In the genomic region with DNA sequence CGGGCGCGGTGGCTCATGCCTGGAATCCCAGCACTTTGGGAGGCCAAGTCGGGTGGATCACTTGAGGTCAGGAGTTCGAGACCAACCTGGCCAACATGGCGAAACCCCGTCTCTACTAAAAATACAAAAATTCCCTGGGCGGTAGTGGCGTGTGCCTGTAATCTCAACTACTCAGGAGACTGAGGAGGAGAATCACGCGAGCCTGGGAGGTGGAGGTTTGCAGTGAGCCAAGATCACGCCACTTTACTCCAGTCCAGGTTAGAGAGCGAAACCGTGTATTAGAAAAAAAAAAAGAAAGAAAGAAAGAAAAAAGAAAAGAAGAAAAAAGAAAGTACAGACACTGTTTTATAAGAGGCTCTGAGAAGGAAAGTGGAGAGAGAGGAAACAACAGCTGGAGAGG, we compare ENCODE assay signal across 18 cellular contexts. TPM values are rescaled to one million over a fixed set of nuclear protein-coding genes. Genes with fewer than 3 reads are reported as not detected.
"Had no signal": no experiment of that assay in that cellular context is flagged by ENCODE, and none has a peak within 500 bp of the region (broad histone marks: within the 10 kb centered on the region; RNA-seq: fewer than 3 reads in every experiment).

No MANE protein-coding gene starts in this region.

RNA-seq across cellular contexts. Expression of gene CD300E, which starts 6.7 kb away (rescaled TPM):
- total RNA-seq: myocyte; naive thymus-derived CD8-positive, alpha-beta T cell; natural killer cell treated with Interleukin-12 subunit alpha and Interleukin-12 subunit beta and Interleukin-15 and Interleukin-18, amount 100 ng/mL, for 72 hours; neural crest cell; osteocyte; pulmonary artery endothelial cell; smooth muscle cell had no signal
- polyA plus RNA-seq: smooth muscle cell had no signal

RNA-seq across cellular contexts. Expression of gene CD300LD, which starts 38.2 kb away (rescaled TPM):
- total RNA-seq: myocyte; naive thymus-derived CD8-positive, alpha-beta T cell; natural killer cell treated with Interleukin-12 subunit alpha and Interleukin-12 subunit beta and Interleukin-15 and Interleukin-18, amount 100 ng/mL, for 72 hours; neural crest cell; osteocyte; pancreas; posterior vena cava; prostate gland; pulmonary artery endothelial cell; right atrium auricular region; sciatic nerve; smooth muscle cell; suprapubic skin; testis; tibial nerve; upper lobe of left lung; urinary bladder; uterus had no signal
- polyA plus RNA-seq: naive thymus-derived CD8-positive, alpha-beta T cell; pancreas; smooth muscle cell; urinary bladder had no signal
